19 cellular contexts compared by ENCODE assay signal in the genomic region with DNA sequence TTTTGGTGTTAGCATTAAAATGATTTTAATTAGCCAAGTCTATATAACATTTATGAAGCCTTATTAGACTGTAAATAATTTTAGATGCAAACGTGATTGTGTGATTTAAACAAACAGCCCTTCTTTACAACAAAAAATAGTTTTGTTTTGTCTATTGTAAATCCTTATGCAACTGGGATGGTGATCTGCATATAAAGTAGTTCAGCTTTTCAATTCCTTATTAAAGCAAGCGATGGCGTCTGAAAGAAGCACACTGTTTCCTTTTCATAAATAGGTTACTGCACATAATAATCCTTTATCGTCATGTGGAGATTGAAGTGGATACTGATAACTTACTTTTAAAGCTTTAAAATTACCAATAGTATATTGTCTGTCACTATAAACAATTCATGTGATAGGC. TPM values are rescaled to one million over a fixed set of nuclear protein-coding genes. Genes with fewer than 3 reads are reported as not detected.
"Had no signal": no experiment of that assay in that cellular context is flagged by ENCODE, and none has a peak within 500 bp of the region (broad histone marks: within the 10 kb centered on the region; RNA-seq: fewer than 3 reads in every experiment).

No MANE protein-coding gene starts in this region.

- H3K36me3 Mint-ChIP-seq: naive thymus-derived CD8-positive, alpha-beta T cell had no signal

- H3K9me3 ChIP-seq: esophagus squamous epithelium, gastroesophageal sphincter, mucosa of descending colon, neutrophil, right atrium auricular region, testis, tibial nerve had no signal

- H3K4me1 ChIP-seq: esophagus squamous epithelium, gastroesophageal sphincter, right atrium auricular region, testis, tibial nerve had no signal

- H3K27ac Mint-ChIP-seq: naive thymus-derived CD8-positive, alpha-beta T cell had no signal

- H3K36me3 ChIP-seq: esophagus squamous epithelium, gastroesophageal sphincter, neutrophil, right atrium auricular region, tibial nerve had no signal

- DNase-seq: central memory CD4-positive, alpha-beta T cell; esophagus squamous epithelium; foreskin fibroblast; naive thymus-derived CD8-positive, alpha-beta T cell; posterior cingulate gyrus; stimulated activated CD4-positive, alpha-beta T cell treated with anti-CD3 and anti-CD28 coated beads, Interleukin-12 subunit alpha, Interleukin-12 subunit beta, amount 100 ng/mL, for 4 hours; stimulated activated naive CD4-positive, alpha-beta T cell had no signal

- H3K27ac ChIP-seq: esophagus squamous epithelium, gastroesophageal sphincter, hepatocyte, neutrophil, right atrium auricular region, testis, tibial nerve had no signal

- H3K4me1 Mint-ChIP-seq: naive thymus-derived CD8-positive, alpha-beta T cell had no signal

- H3K4me3 Mint-ChIP-seq: naive thymus-derived CD8-positive, alpha-beta T cell had no signal

- H3K27me3 ChIP-seq: right atrium auricular region, testis had no signal

- H3K4me3 ChIP-seq: esophagus squamous epithelium, gastroesophageal sphincter, hepatocyte, mucosa of descending colon, right atrium auricular region, testis, tibial nerve had no signal

- ATAC-seq: gastroesophageal sphincter; mucosa of descending colon; naive thymus-derived CD8-positive, alpha-beta T cell had no signal

RNA-seq across cellular contexts. Expression of a gene that starts 8.8 kb away (rescaled TPM):
- total RNA-seq: chondrocyte; epithelial cell of proximal tubule; lung microvascular endothelial cell; naive thymus-derived CD8-positive, alpha-beta T cell; osteoblast; pulmonary artery endothelial cell had no signal
